ENCODE assay signal across 1 cellular context in genomic region chrX:19990225-19990518, GRCh38.
TF ChIP-seq lines count a peak whose summit lies in the region.

No MANE protein-coding gene starts in this region.

TF ChIP-seq in GM12878, 131 proteins besides CTCF, POLR2A, EP300 and RAD21 (continued from another document):
- TF ChIP-seq ZBTB40 (IDR thresholded peaks at IDR 0.05; ENCODE audit: borderline replicate concordance), result no peak
- no peak for TF ChIP-seq MTA2 (IDR thresholded peaks at IDR 0.05; ENCODE audit: low read depth)
- no peak for TF ChIP-seq HDAC2 (IDR thresholded peaks at IDR 0.05)
- no peak for TF ChIP-seq CHD1 (IDR thresholded peaks at IDR 0.05; ENCODE audit: low read depth, low read length)
- TF ChIP-seq PAX8 (IDR thresholded peaks at IDR 0.05), result no peak
- no peak for TF ChIP-seq ETV6 (conservative IDR thresholded peaks at IDR 0.05 in 1 of 2, IDR thresholded peaks at IDR 0.05 in 1 of 2; ENCODE audit: borderline replicate concordance in 1 of 2, low read depth in 1 of 2)
- no peak for TF ChIP-seq TBL1XR1 (IDR thresholded peaks at IDR 0.05; ENCODE audit: low read depth, low read length)
- no peak for TF ChIP-seq IKZF2 (IDR thresholded peaks at IDR 0.05)
TF ChIP-seq in GM12878: peak in this region for 0.
